1 cellular context compared by ENCODE assay signal in genomic region chr1:53579221-53580008, GRCh38.
TF ChIP-seq lines count a peak whose summit lies in the region.

No MANE protein-coding gene starts in this region.

TF ChIP-seq in H1, 55 proteins besides CTCF, POLR2A, EP300 and RAD21 (continued from another document):
- TF ChIP-seq CHD7 (IDR thresholded peaks at IDR 0.05; ENCODE audit: insufficient replicate concordance, low read length) (no peak), CBX8 (IDR thresholded peaks at IDR 0.05; ENCODE audit: borderline replicate concordance, low read depth, low read length) (no peak), ZNF274 (IDR thresholded peaks at IDR 0.05; ENCODE audit: borderline replicate concordance, extremely low read depth, low read length) (no peak), GTF2F1 (IDR thresholded peaks at IDR 0.05; ENCODE audit: borderline replicate concordance, low read depth, low read length) (no peak), JUND (IDR thresholded peaks at IDR 0.05; ENCODE audit: low read length) (no peak)
